22 cellular contexts compared by ENCODE assay signal in the genomic region with DNA sequence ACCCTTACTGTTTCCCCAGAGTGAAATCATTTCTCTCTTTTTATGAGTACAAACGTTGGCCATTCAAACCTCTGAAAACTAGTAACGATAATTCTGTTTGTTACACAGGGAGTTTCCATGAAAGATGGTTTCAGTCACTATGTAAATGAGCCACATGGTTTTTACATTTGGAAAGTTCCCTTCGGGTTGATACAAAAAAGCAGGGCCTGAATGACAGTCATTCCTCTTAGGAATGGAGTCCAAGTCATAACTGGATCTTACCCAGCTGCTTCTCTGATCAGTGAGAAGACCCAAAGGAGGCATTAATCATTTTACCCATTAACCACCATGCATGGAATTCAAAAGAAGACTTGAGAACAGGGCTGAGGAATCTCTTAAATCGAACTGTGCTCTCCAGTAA. TPM values are rescaled to one million over a fixed set of nuclear protein-coding genes. Genes with fewer than 3 reads are reported as not detected.
"Had no signal": no experiment of that assay in that cellular context is flagged by ENCODE, and none has a peak within 500 bp of the region (broad histone marks: within the 10 kb centered on the region; RNA-seq: fewer than 3 reads in every experiment).

No MANE protein-coding gene starts in this region.

- DNase-seq: activated CD4-positive, alpha-beta T cell treated with anti-CD3 and anti-CD28 coated beads for 1 hour; activated T-cell treated with anti-CD3 and anti-CD28 coated beads, Interleukin-2, amount 50 U/mL, for 24 hours; central memory CD4-positive, alpha-beta T cell; dermis blood vessel endothelial cell; effector CD8-positive, alpha-beta T cell; foreskin melanocyte; hypothalamus; midbrain; natural killer cell; pancreas; psoas muscle; stimulated activated CD4-positive, alpha-beta T cell treated with anti-CD3 and anti-CD28 coated beads, Interleukin-12 subunit alpha, Interleukin-12 subunit beta, amount 100 ng/mL, for 4 hours; stimulated activated CD4-positive, alpha-beta T cell treated with anti-CD3 and anti-CD28 coated beads, Interleukin-4, amount 100 ng/mL, for 4 hours; substantia nigra; thyroid gland; upper lobe of right lung had no signal

- H3K9me3 ChIP-seq: ascending aorta, neutrophil, pancreas, psoas muscle, right atrium auricular region, thyroid gland, upper lobe of right lung had no signal

- H3K36me3 ChIP-seq: ascending aorta, neutrophil, pancreas, right atrium auricular region, thyroid gland, upper lobe of right lung had no signal

- H3K9me3 Mint-ChIP-seq: activated naive CD4-positive, alpha-beta T cell treated with anti-CD3 and anti-CD28 coated beads, Interleukin-2, amount 50 U/mL, for 72 hours; activated T-cell treated with anti-CD3 and anti-CD28 coated beads, Interleukin-2, amount 50 U/mL, for 24 hours; activated T-helper 17 cell treated with anti-CD3 and anti-CD28 coated beads, Interleukin-2, amount 50 U/mL, for 72 hours; natural killer cell; stimulated activated naive CD8-positive, alpha-beta T cell treated with anti-CD3 and anti-CD28 coated beads, Interleukin-15, Interleukin-2, amounts not matched to agents 100 ng/mL and 50 ng/mL, for 24 hours had no signal

- H3K27ac ChIP-seq: ascending aorta, neutrophil, pancreas, psoas muscle, right atrium auricular region, thyroid gland, upper lobe of right lung had no signal

- H3K4me3 Mint-ChIP-seq: activated T-cell treated with anti-CD3 and anti-CD28 coated beads, Interleukin-2, amount 50 U/mL, for 24 hours; activated T-helper 17 cell treated with anti-CD3 and anti-CD28 coated beads, Interleukin-2, amount 50 U/mL, for 72 hours; natural killer cell; stimulated activated naive CD8-positive, alpha-beta T cell treated with anti-CD3 and anti-CD28 coated beads, Interleukin-15, Interleukin-2, amounts not matched to agents 100 ng/mL and 50 ng/mL, for 24 hours had no signal

- H3K27ac Mint-ChIP-seq: activated naive CD4-positive, alpha-beta T cell treated with anti-CD3 and anti-CD28 coated beads, Interleukin-2, amount 50 U/mL, for 72 hours; activated T-cell treated with anti-CD3 and anti-CD28 coated beads, Interleukin-2, amount 50 U/mL, for 24 hours; activated T-helper 17 cell treated with anti-CD3 and anti-CD28 coated beads, Interleukin-2, amount 50 U/mL, for 72 hours; natural killer cell; stimulated activated naive CD8-positive, alpha-beta T cell treated with anti-CD3 and anti-CD28 coated beads, Interleukin-15, Interleukin-2, amounts not matched to agents 100 ng/mL and 50 ng/mL, for 24 hours had no signal

- H3K36me3 Mint-ChIP-seq: natural killer cell had no signal

- H3K4me3 ChIP-seq: ascending aorta, pancreas, psoas muscle, right atrium auricular region, thyroid gland, upper lobe of right lung had no signal

- ATAC-seq: activated naive CD4-positive, alpha-beta T cell treated with anti-CD3 and anti-CD28 coated beads, Interleukin-2, amount 50 U/mL, for 72 hours; activated T-helper 17 cell treated with anti-CD3 and anti-CD28 coated beads, Interleukin-2, amount 50 U/mL, for 72 hours; natural killer cell; pancreas; psoas muscle; upper lobe of right lung had no signal

- H3K4me1 Mint-ChIP-seq: activated T-helper 17 cell treated with anti-CD3 and anti-CD28 coated beads, Interleukin-2, amount 50 U/mL, for 72 hours; natural killer cell had no signal

- H3K27me3 ChIP-seq: ascending aorta, pancreas, thyroid gland had no signal

RNA-seq across cellular contexts. Expression of a gene that starts 3.4 kb away (rescaled TPM):
- total RNA-seq: activated naive CD4-positive, alpha-beta T cell treated with anti-CD3 and anti-CD28 coated beads, Interleukin-2, amount 50 U/mL, for 72 hours; activated T-helper 17 cell treated with anti-CD3 and anti-CD28 coated beads, Interleukin-2, amount 50 U/mL, for 72 hours; natural killer cell; right atrium auricular region had no signal
